ENCODE assay signal across 15 cellular contexts in the genomic region with DNA sequence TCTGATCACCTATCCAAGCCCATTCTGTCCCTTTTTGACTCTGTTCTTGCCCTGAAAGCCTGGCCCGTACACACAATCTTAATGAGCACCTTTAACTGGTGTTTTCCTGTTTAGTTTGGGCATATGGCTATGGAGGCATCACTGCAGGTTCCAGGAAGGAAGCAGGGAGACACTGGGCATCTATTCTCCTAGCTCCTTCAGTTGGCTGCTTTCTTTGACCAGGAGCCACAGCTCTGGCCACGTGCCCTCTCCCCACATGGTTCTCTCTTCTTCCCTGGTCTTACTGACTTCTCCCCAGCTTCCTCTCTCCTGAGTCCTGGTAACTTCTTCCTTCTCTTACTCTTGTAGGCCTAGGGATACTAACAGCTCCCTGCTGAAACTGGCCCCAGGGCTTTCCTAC.
A peak's percentile ranks its signal among the peaks of the same experiment; 100 is the strongest.
DNase-seq lines count a peak whose midpoint lies in the region; ATAC-seq and TF ChIP-seq lines count a peak whose summit lies in the region.
"Had no signal": no experiment of that assay in that cellular context is flagged by ENCODE, and none has a peak within 500 bp of the region (broad histone marks: within the 10 kb centered on the region; RNA-seq: fewer than 3 reads in every experiment).

No MANE protein-coding gene starts in this region.

- H3K27me3 ChIP-seq in GM23338 (ENCODE audit: insufficient read depth) (no peaks in the 10 kb centered on the region), neuronal stem cell (ENCODE audit: control insufficient read depth in 3 of 3, insufficient read depth in 3 of 3, low read depth in 1 of 3, low read length in 3 of 3) (no peaks in the 10 kb centered on the region), brain microvascular endothelial cell (replicated peaks) (no peaks in the 10 kb centered on the region)

- peak overlapping the region; percentile 5 for H3K18ac ChIP-seq in neuronal stem cell (ENCODE audit: low read length)

- H3K4me1 ChIP-seq in GM23338 (ENCODE audit: insufficient read depth) (peaks cover 11% of the 10 kb centered on the region; the same call in 1 of the 2 replicates), neuronal stem cell (ENCODE audit: control insufficient read depth in 2 of 2, insufficient read depth in 1 of 2, low read depth in 1 of 2, low read length in 2 of 2) (no peaks in the 10 kb centered on the region)

- H2AFZ ChIP-seq in GM23338 (peak overlapping the region; percentile 35; the same call in 1 of the 2 replicates), neuronal stem cell (ENCODE audit: low read length) (no peak overlapping the region)

- H2BK15ac ChIP-seq in neuronal stem cell (ENCODE audit: low read length) = no peak overlapping the region

- H3K14ac ChIP-seq in neuronal stem cell (ENCODE audit: low read length) = no peak overlapping the region

- no peaks in the 10 kb centered on the region for H3K36me3 Mint-ChIP-seq in GM23338 (ENCODE audit: low read depth)
- H3K36me3 Mint-ChIP-seq: CD4-positive, alpha-beta memory T cell had no signal

- no CpG with 5 or more reads among the region's 2 CpGs for WGBS in neuronal stem cell (ENCODE audit: extremely low coverage in 2 of 2, insufficient read length in 2 of 2, insufficient replicate concordance in 1 of 2), 2 donors

- in situ Hi-C loops in brain microvascular endothelial cell (cut with HindIII; ENCODE audit: low pct_ligation_motif_present, low sequenced_read_pairs) = no loop called here

- H4K91ac ChIP-seq in neuronal stem cell (ENCODE audit: low read depth, low read length, poor library complexity) = no peak overlapping the region

- no peaks in the 10 kb centered on the region; the same call in 2 of the 3 replicates for H3K9me3 Mint-ChIP-seq in GM23338

- H3K27ac Mint-ChIP-seq in GM23338 = no peak overlapping the region
- H3K27ac Mint-ChIP-seq: CD4-positive, alpha-beta memory T cell had no signal

- no peak overlapping the region for H3K4ac ChIP-seq in neuronal stem cell (ENCODE audit: low read length)

- H3K9me2 ChIP-seq in GM23338 (ENCODE audit: insufficient read depth) = no peaks in the 10 kb centered on the region; the same call in 1 of the 2 replicates

- no peak overlapping the region for H2BK5ac ChIP-seq in neuronal stem cell (ENCODE audit: low read length)

- H3K4me3 ChIP-seq in GM23338 (no peak overlapping the region), neuronal stem cell (ENCODE audit: low read length in 2 of 2) (no peak overlapping the region), brain microvascular endothelial cell (ENCODE audit: low read depth, low read length) (no peak overlapping the region)
- H3K4me3 ChIP-seq: GM12878 had no signal

- no peak for DNase-seq in GM23338 (ENCODE audit: low spot score)
- peak; percentile 82 for DNase-seq in cerebellar cortex (ENCODE audit: low spot score)
- no peak for DNase-seq in neuronal stem cell (ENCODE audit: low spot score)
- no peak for DNase-seq in cortex of kidney (lab: John Stamatoyannopoulos, UW)
- DNase-seq in brain microvascular endothelial cell = no peak
- no peak for DNase-seq in NOMO-1 treated with DMSO at 0.1 percent for 48 hours (lab: John Stamatoyannopoulos, UW; ENCODE audit: unreplicated experiment)
- DNase-seq: Calu3; CD4-positive, alpha-beta memory T cell; COR-L47; DMS53; DMS79 treated with DMSO at 0.1 percent for 48 hours; H7; HCEC 1CT had no signal

- no peak overlapping the region for H4K8ac ChIP-seq in neuronal stem cell (ENCODE audit: low read depth, low read length)

- no peak overlapping the region for H2BK120ac ChIP-seq in neuronal stem cell (ENCODE audit: low read depth, low read length)

- ATAC-seq in GM23338 (no peak), GM21786 (IDR thresholded peaks at IDR 0.05; ENCODE audit: unreplicated experiment) (no peak)
- ATAC-seq: GM12878 had no signal

- H3K4me2 ChIP-seq in GM23338 = no peak overlapping the region
- H3K4me2 ChIP-seq in neuronal stem cell (ENCODE audit: insufficient read depth, low read length, poor library complexity, severe bottlenecking) = no peak overlapping the region

- H3K9ac ChIP-seq in neuronal stem cell (ENCODE audit: low read depth, low read length, poor library complexity) = no peak overlapping the region

- no peaks in the 10 kb centered on the region for H3F3A ChIP-seq in GM23338 (replicated peaks; ENCODE audit: low read depth)

- H3K23ac ChIP-seq in neuronal stem cell (ENCODE audit: low read depth, low read length, poor library complexity) = no peak overlapping the region

- peaks cover 1% of the 10 kb centered on the region for H3K27me3 Mint-ChIP-seq in GM23338 (ENCODE audit: insufficient read depth, low read depth, poor library complexity)

- no peaks in the 10 kb centered on the region for H3K36me3 ChIP-seq in GM23338 (ENCODE audit: insufficient read depth)
- no peaks in the 10 kb centered on the region for H3K36me3 ChIP-seq in neuronal stem cell (replicated peaks in 1 of 2; ENCODE audit: control insufficient read depth in 2 of 2, insufficient read depth in 2 of 2, low read length in 2 of 2)
- H3K36me3 ChIP-seq in brain microvascular endothelial cell (replicated peaks) = no peaks in the 10 kb centered on the region

- no peaks in the 10 kb centered on the region for H3K9me3 ChIP-seq in neuronal stem cell (replicated peaks in 1 of 2; ENCODE audit: control insufficient read depth in 2 of 2, insufficient read depth in 1 of 2, low read depth in 1 of 2, low read length in 2 of 2)

- no peak overlapping the region for H3K4me3 Mint-ChIP-seq in GM23338
- H3K4me3 Mint-ChIP-seq: CD4-positive, alpha-beta memory T cell had no signal

- no peak overlapping the region for H2AK5ac ChIP-seq in neuronal stem cell (ENCODE audit: low read depth, low read length)

- H3K4me1 Mint-ChIP-seq in GM23338 = peaks cover 26% of the 10 kb centered on the region
- H3K4me1 Mint-ChIP-seq: CD4-positive, alpha-beta memory T cell had no signal

- H3K27ac ChIP-seq in GM23338 (ENCODE audit: low read depth) = no peak overlapping the region
- no peak overlapping the region for H3K27ac ChIP-seq in neuronal stem cell (replicated peaks; ENCODE audit: low read length)
- no peak overlapping the region for H3K27ac ChIP-seq in brain microvascular endothelial cell

- no peaks in the 10 kb centered on the region for H4K20me1 ChIP-seq in GM23338 (replicated peaks; ENCODE audit: insufficient read depth)

- no peaks in the 10 kb centered on the region for H3K79me2 ChIP-seq in GM23338 (replicated peaks; ENCODE audit: insufficient read depth)

- no peak overlapping the region for H2BK12ac ChIP-seq in neuronal stem cell (ENCODE audit: low read length)

- TF ChIP-seq CTCF in GM23338 (conservative IDR thresholded peaks at IDR 0.05; ENCODE audit: low read depth in 2 of 2) (no peak), brain microvascular endothelial cell (IDR thresholded peaks at IDR 0.05; ENCODE audit: low read depth, low read length, missing control alignments) (no peak)

- H3K79me1 ChIP-seq in neuronal stem cell (ENCODE audit: low read depth, low read length) = no peaks in the 10 kb centered on the region
